ENCODE assay signal across 8 cellular contexts in genomic region chr1:50605186-50605875, GRCh38.
A peak's percentile ranks its signal among the peaks of the same experiment; 100 is the strongest.
DNase-seq lines count a peak whose midpoint lies in the region; ATAC-seq and TF ChIP-seq lines count a peak whose summit lies in the region.

No MANE protein-coding gene starts in this region.

- peak; percentile 64 for TF ChIP-seq CTCF in AG09309 (IDR thresholded peaks at IDR 0.05; ENCODE audit: control insufficient read depth, insufficient read depth, low read depth, low read length, missing control alignments)
- TF ChIP-seq CTCF in GM12875 (IDR thresholded peaks at IDR 0.05; ENCODE audit: borderline replicate concordance, insufficient read depth, low read depth, low read length) = peak; percentile 36; the same call in 1 of the 2 replicates
- peak; percentile 77 for TF ChIP-seq CTCF in VCaP (conservative IDR thresholded peaks at IDR 0.05)

- peaks cover 1% of the 10 kb centered on the region for H3K36me3 Mint-ChIP-seq in activated T-cell treated with anti-CD3 and anti-CD28 coated beads, Interleukin-2, amount 50 U/mL, for 4 hours (ENCODE audit: insufficient read depth)

- H3K4me3 Mint-ChIP-seq in activated T-cell treated with anti-CD3 and anti-CD28 coated beads, Interleukin-2, amount 50 U/mL, for 4 hours = no peak overlapping the region

- no peak overlapping the region for H3K4me3 ChIP-seq in AG09309 (ENCODE audit: control insufficient read depth, low read depth, low read length)
- H3K4me3 ChIP-seq in GM12875 (ENCODE audit: low read depth, low read length) = no peak overlapping the region

- peak; percentile 17 for DNase-seq in AG09309 (ENCODE audit: low read depth)
- peak; percentile 14 for DNase-seq in NCI-H1436 treated with DMSO at 0.1 percent for 48 hours (lab: John Stamatoyannopoulos, UW)
- DNase-seq in kidney glomerular epithelial cell (lab: John Stamatoyannopoulos, UW) = peak; percentile 47
- DNase-seq in activated T-cell treated with anti-CD3 and anti-CD28 coated beads, Interleukin-2, amount 50 U/mL, for 4 hours = no peak
- DNase-seq in cerebellum (ENCODE audit: low spot score) = no peak

- no peaks in the 10 kb centered on the region for H3K27me3 Mint-ChIP-seq in activated T-cell treated with anti-CD3 and anti-CD28 coated beads, Interleukin-2, amount 50 U/mL, for 4 hours (ENCODE audit: low read depth)

- no peaks in the 10 kb centered on the region for H3K4me1 Mint-ChIP-seq in activated T-cell treated with anti-CD3 and anti-CD28 coated beads, Interleukin-2, amount 50 U/mL, for 4 hours (ENCODE audit: low read depth)

- ATAC-seq in activated T-cell treated with anti-CD3 and anti-CD28 coated beads, Interleukin-2, amount 50 U/mL, for 4 hours = no peak
- no peak for ATAC-seq in HG03280 (IDR thresholded peaks at IDR 0.05; ENCODE audit: unreplicated experiment)

- H3K9me3 Mint-ChIP-seq in activated T-cell treated with anti-CD3 and anti-CD28 coated beads, Interleukin-2, amount 50 U/mL, for 4 hours = no peaks in the 10 kb centered on the region

- no peak overlapping the region for H3K27ac ChIP-seq in VCaP

Comparison
In these comparisons a context has a peak if more than half of its experiments do, and no peak if none do; other contexts are left out.
1. DNase-seq: peak in AG09309 (single experiment), NCI-H1436 treated with DMSO at 0.1 percent for 48 hours (single experiment) and kidney glomerular epithelial cell (single experiment); none in activated T-cell treated with anti-CD3 and anti-CD28 coated beads, Interleukin-2, amount 50 U/mL, for 4 hours (single experiment) and cerebellum (single experiment).
2. Peak in every context shown above with its lines, with median percentiles within 50 percentile points of each other: CTCF ChIP-seq.